Comparison of ENCODE assay signal across 12 cellular contexts in genomic region chr3:101690972-101691371, GRCh38. TPM values are rescaled to one million over a fixed set of nuclear protein-coding genes. Genes with fewer than 3 reads are reported as not detected.
DNase-seq lines count a peak whose midpoint lies in the region; ATAC-seq and TF ChIP-seq lines count a peak whose summit lies in the region.
"Had no signal": no experiment of that assay in that cellular context is flagged by ENCODE, and none has a peak within 500 bp of the region (broad histone marks: within the 10 kb centered on the region; RNA-seq: fewer than 3 reads in every experiment).

No MANE protein-coding gene starts in this region.

- H3K9me3 Mint-ChIP-seq in activated T-helper 1 cell treated with anti-CD3 and anti-CD28 coated beads, Interleukin-12 subunit alpha, Interleukin-12 subunit beta, Interleukin-2, Interleukin-4 antibody, amounts not matched to agents 30 ng/mL and 10 ng/mL and 1 ng/mL, durations not matched to agents 14 hours and 24 hours and 36 hours, result no peaks in the 10 kb centered on the region
- H3K9me3 Mint-ChIP-seq: activated B cell treated with CpG ODN at 0.5 μM for 24 hours had no signal

- H3K4me2 ChIP-seq in hepatocyte, result no peak overlapping the region

- ATAC-seq in GM21390 (IDR thresholded peaks at IDR 0.05; ENCODE audit: unreplicated experiment) (peak; percentile 47), HG03457 (IDR thresholded peaks at IDR 0.05; ENCODE audit: unreplicated experiment) (peak; percentile 50)

- peaks cover 8% of the 10 kb centered on the region for H3K79me2 ChIP-seq in hepatocyte

- H2AFZ ChIP-seq in hepatocyte, result no peak overlapping the region
- H2AFZ ChIP-seq: parathyroid adenoma had no signal

- H3K9me2 ChIP-seq in hepatocyte (replicated peaks; ENCODE audit: insufficient read depth), result no peaks in the 10 kb centered on the region

- H3K36me3 ChIP-seq in hepatocyte (replicated peaks; ENCODE audit: insufficient read depth, low read depth), result no peaks in the 10 kb centered on the region

- in situ Hi-C loops in GM13976 (cut with MboI; ENCODE audit: low sequenced_read_pairs, unreplicated experiment), result no loop called here

- no peak overlapping the region for H3K27ac Mint-ChIP-seq in activated T-helper 1 cell treated with anti-CD3 and anti-CD28 coated beads, Interleukin-12 subunit alpha, Interleukin-12 subunit beta, Interleukin-2, Interleukin-4 antibody, amounts not matched to agents 30 ng/mL and 10 ng/mL and 1 ng/mL, durations not matched to agents 14 hours and 24 hours and 36 hours
- H3K27ac Mint-ChIP-seq: activated B cell treated with CpG ODN at 0.5 μM for 24 hours had no signal

- H3K4me3 Mint-ChIP-seq in activated T-helper 1 cell treated with anti-CD3 and anti-CD28 coated beads, Interleukin-12 subunit alpha, Interleukin-12 subunit beta, Interleukin-2, Interleukin-4 antibody, amounts not matched to agents 30 ng/mL and 10 ng/mL and 1 ng/mL, durations not matched to agents 14 hours and 24 hours and 36 hours, result no peak overlapping the region
- H3K4me3 Mint-ChIP-seq: activated B cell treated with CpG ODN at 0.5 μM for 24 hours had no signal

- peaks cover 8% of the 10 kb centered on the region for H3K4me1 Mint-ChIP-seq in activated T-helper 1 cell treated with anti-CD3 and anti-CD28 coated beads, Interleukin-12 subunit alpha, Interleukin-12 subunit beta, Interleukin-2, Interleukin-4 antibody, amounts not matched to agents 30 ng/mL and 10 ng/mL and 1 ng/mL, durations not matched to agents 14 hours and 24 hours and 36 hours (ENCODE audit: low read depth)

- intact Hi-C loops in activated T-helper 1 cell treated with anti-CD3 and anti-CD28 coated beads, Interleukin-12 subunit alpha, Interleukin-12 subunit beta, Interleukin-2, Interleukin-4 antibody, amounts not matched to agents 30 ng/mL and 10 ng/mL and 1 ng/mL, durations not matched to agents 14 hours and 24 hours and 36 hours (cut with micrococcal nuclease), result loop anchor here (1.0 kb wide), 1 partner anchor 11 kb away; no protein-coding TSS in a partner anchor

- H3K9me3 ChIP-seq in hepatocyte (ENCODE audit: low read depth), result no peaks in the 10 kb centered on the region

- H3K27ac ChIP-seq in hepatocyte, result peak overlapping the region; percentile 84
- H3K27ac ChIP-seq: parathyroid adenoma had no signal

- H3K4me3 ChIP-seq in hepatocyte, result no peak overlapping the region

- no peaks in the 10 kb centered on the region for H3K27me3 ChIP-seq in hepatocyte

- H3K27me3 Mint-ChIP-seq in activated T-helper 1 cell treated with anti-CD3 and anti-CD28 coated beads, Interleukin-12 subunit alpha, Interleukin-12 subunit beta, Interleukin-2, Interleukin-4 antibody, amounts not matched to agents 30 ng/mL and 10 ng/mL and 1 ng/mL, durations not matched to agents 14 hours and 24 hours and 36 hours (ENCODE audit: insufficient read depth), result no peaks in the 10 kb centered on the region
- H3K27me3 Mint-ChIP-seq: activated B cell treated with CpG ODN at 0.5 μM for 24 hours had no signal

- DNase-seq in GM13976 (ENCODE audit: low spot score) (peak; percentile 46), hepatocyte (ENCODE audit: low spot score) (no peak), NCI-H1092 (lab: John Stamatoyannopoulos, UW) (no peak), SK-N-DZ (ENCODE audit: low spot score) (no peak)
- no peak for DNase-seq in stimulated activated naive CD4-positive, alpha-beta T cell (lab: John Stamatoyannopoulos, UW)
- DNase-seq in activated T-helper 1 cell treated with anti-CD3 and anti-CD28 coated beads, Interleukin-12 subunit alpha, Interleukin-12 subunit beta, Interleukin-2, Interleukin-4 antibody, amounts not matched to agents 30 ng/mL and 10 ng/mL and 1 ng/mL, durations not matched to agents 14 hours and 24 hours and 36 hours (ENCODE audit: low spot score), result no peak
- DNase-seq: activated B cell treated with CpG ODN at 0.5 μM for 24 hours, erythroblast, NCI-H1048 had no signal

- peaks cover 5% of the 10 kb centered on the region for H3K36me3 Mint-ChIP-seq in activated T-helper 1 cell treated with anti-CD3 and anti-CD28 coated beads, Interleukin-12 subunit alpha, Interleukin-12 subunit beta, Interleukin-2, Interleukin-4 antibody, amounts not matched to agents 30 ng/mL and 10 ng/mL and 1 ng/mL, durations not matched to agents 14 hours and 24 hours and 36 hours (ENCODE audit: low read depth)

- no peaks in the 10 kb centered on the region for H4K20me1 ChIP-seq in hepatocyte (ENCODE audit: insufficient read depth, poor library complexity, severe bottlenecking)

- peaks cover 6% of the 10 kb centered on the region for H3K4me1 ChIP-seq in hepatocyte (ENCODE audit: insufficient read depth)

- peak; percentile 3 for TF ChIP-seq CTCF in GM13976 (IDR thresholded peaks at IDR 0.05; ENCODE audit: borderline replicate concordance, control extremely low read depth, extremely low read depth, insufficient read depth, missing control alignments)
- no peak for TF ChIP-seq CTCF in hepatocyte (IDR thresholded peaks at IDR 0.05; ENCODE audit: poor library complexity)

RNA-seq across cellular contexts. Expression of gene RPL24, which starts 4.5 kb away (rescaled TPM):
- 1,543 and 1,615 TPM in 2 replicates for total RNA-seq in hepatocyte
- polyA plus RNA-seq in hepatocyte, result 346 and 401 TPM in 2 replicates
- total RNA-seq in activated T-helper 1 cell treated with anti-CD3 and anti-CD28 coated beads, Interleukin-12 subunit alpha, Interleukin-12 subunit beta, Interleukin-2, Interleukin-4 antibody, amounts not matched to agents 30 ng/mL and 10 ng/mL and 1 ng/mL, durations not matched to agents 14 hours and 24 hours and 36 hours, result 1,454 and 1,462 TPM in 2 replicates
- polyA plus RNA-seq in SK-N-DZ (2014; cell fraction: cytosol; rRNA removed), result 2,577 and 2,999 TPM in 2 replicates
- 1,578 and 2,332 TPM in 2 replicates for polyA plus RNA-seq in SK-N-DZ (2014; cell fraction: nucleus; rRNA removed)

RNA-seq across cellular contexts. Expression of gene ZBTB11, which starts 14.0 kb away (rescaled TPM):
- total RNA-seq in hepatocyte, result 19.0 and 20.1 TPM in 2 replicates
- 4.9 and 5.1 TPM in 2 replicates for polyA plus RNA-seq in hepatocyte
- 29.0 and 31.9 TPM in 2 replicates for total RNA-seq in activated T-helper 1 cell treated with anti-CD3 and anti-CD28 coated beads, Interleukin-12 subunit alpha, Interleukin-12 subunit beta, Interleukin-2, Interleukin-4 antibody, amounts not matched to agents 30 ng/mL and 10 ng/mL and 1 ng/mL, durations not matched to agents 14 hours and 24 hours and 36 hours
- polyA plus RNA-seq in SK-N-DZ (2014; cell fraction: cytosol; rRNA removed), result 11.2 and 14.4 TPM in 2 replicates
- 13.7 and 15.9 TPM in 2 replicates for polyA plus RNA-seq in SK-N-DZ (2014; cell fraction: nucleus; rRNA removed)

RNA-seq across cellular contexts. Expression of gene CEP97, which starts 33.4 kb away (rescaled TPM):
- total RNA-seq in hepatocyte, result 9.0 and 12.1 TPM in 2 replicates
- 2.4 and 4.1 TPM in 2 replicates for polyA plus RNA-seq in hepatocyte
- total RNA-seq in activated T-helper 1 cell treated with anti-CD3 and anti-CD28 coated beads, Interleukin-12 subunit alpha, Interleukin-12 subunit beta, Interleukin-2, Interleukin-4 antibody, amounts not matched to agents 30 ng/mL and 10 ng/mL and 1 ng/mL, durations not matched to agents 14 hours and 24 hours and 36 hours, result 20.2 and 20.6 TPM in 2 replicates
- polyA plus RNA-seq in SK-N-DZ (2014; cell fraction: cytosol; rRNA removed), result 12.7 and 13.2 TPM in 2 replicates
- 10.2 and 14.7 TPM in 2 replicates for polyA plus RNA-seq in SK-N-DZ (2014; cell fraction: nucleus; rRNA removed)
